16 cellular contexts compared by ENCODE assay signal in genomic region chr1:3154081-3154795, GRCh38.
A peak's percentile ranks its signal among the peaks of the same experiment; 100 is the strongest.
DNase-seq lines count a peak whose midpoint lies in the region; ATAC-seq and TF ChIP-seq lines count a peak whose summit lies in the region.
"Had no signal": no experiment of that assay in that cellular context is flagged by ENCODE, and none has a peak within 500 bp of the region (broad histone marks: within the 10 kb centered on the region; RNA-seq: fewer than 3 reads in every experiment).

No MANE protein-coding gene starts in this region.

- H3K4me1 Mint-ChIP-seq in endothelial cell (ENCODE audit: unreplicated experiment), result peaks cover 32% of the 10 kb centered on the region
- peaks cover 24% of the 10 kb centered on the region for H3K4me1 Mint-ChIP-seq in nephron progenitor cell
- H3K4me1 Mint-ChIP-seq: B cell, CD14-positive monocyte, H9, IgD-negative memory B cell had no signal

- H3K4me3 Mint-ChIP-seq in endothelial cell (ENCODE audit: unreplicated experiment) (no peak overlapping the region), nephron progenitor cell (no peak overlapping the region)
- H3K4me3 Mint-ChIP-seq: B cell; CD8-positive, alpha-beta T cell; H9; IgD-negative memory B cell had no signal

- ATAC-seq in thoracic aorta (ENCODE audit: insufficient number of reproducible peaks, low FRiP score, low read depth), result no peak
- ATAC-seq: CD8-positive, alpha-beta T cell had no signal

- peak overlapping the region; percentile 50 for H3K4me2 ChIP-seq in BLaER1

- H3K9me3 Mint-ChIP-seq in endothelial cell (ENCODE audit: unreplicated experiment) (no peaks in the 10 kb centered on the region), nephron progenitor cell (no peaks in the 10 kb centered on the region)
- H3K9me3 Mint-ChIP-seq: CD8-positive, alpha-beta T cell; H9; IgD-negative memory B cell had no signal

- no peak overlapping the region for H3K9ac ChIP-seq in BLaER1

- peak; percentile 60 for DNase-seq in astrocyte of the hippocampus (ENCODE audit: low read depth, low spot score)
- DNase-seq in endothelial cell (ENCODE audit: low spot score), result no peak
- no peak for DNase-seq in thoracic aorta (ENCODE audit: low spot score)
- DNase-seq in C1 segment of cervical spinal cord (lab: John Stamatoyannopoulos, UW), result no peak
- no peak for DNase-seq in nephron progenitor cell
- DNase-seq in NCI-H2171 treated with DMSO at 0.1 percent for 48 hours (lab: John Stamatoyannopoulos, UW), result no peak
- DNase-seq: 8988T; Calu3; CD8-positive, alpha-beta T cell; DMS79 treated with DMSO at 0.1 percent for 48 hours; GF-D8; H9 had no signal

- H3K36me3 Mint-ChIP-seq in endothelial cell (ENCODE audit: low read depth, unreplicated experiment) (peaks cover 6% of the 10 kb centered on the region), nephron progenitor cell (ENCODE audit: low read depth) (no peaks in the 10 kb centered on the region)
- H3K36me3 Mint-ChIP-seq: CD14-positive monocyte; CD8-positive, alpha-beta T cell; IgD-negative memory B cell had no signal

- no peak for TF ChIP-seq CTCF in endothelial cell (IDR thresholded peaks at IDR 0.05; ENCODE audit: unreplicated experiment)
- no peak for TF ChIP-seq CTCF in thoracic aorta (IDR thresholded peaks at IDR 0.05)
- no peak for TF ChIP-seq CTCF in nephron progenitor cell (IDR thresholded peaks at IDR 0.05)

- H3K27ac ChIP-seq in BLaER1 (no peak overlapping the region), thoracic aorta (peak overlapping the region; percentile 66 to 74)

- peaks cover 83% of the 10 kb centered on the region for H3K4me1 ChIP-seq in BLaER1
- peaks cover 17 to 64% of the 10 kb centered on the region in 2 donors for H3K4me1 ChIP-seq in thoracic aorta (ENCODE audit: control insufficient read depth in 1 of 2, low read depth in 2 of 2)

- no peaks in the 10 kb centered on the region for H3K36me3 ChIP-seq in BLaER1
- no peaks in the 10 kb centered on the region for H3K36me3 ChIP-seq in thoracic aorta

- H3K27ac Mint-ChIP-seq in endothelial cell (ENCODE audit: unreplicated experiment), result peak overlapping the region; percentile 78
- no peak overlapping the region for H3K27ac Mint-ChIP-seq in nephron progenitor cell
- H3K27ac Mint-ChIP-seq: B cell; CD14-positive monocyte; CD8-positive, alpha-beta T cell; H9; IgD-negative memory B cell had no signal

- H3K27me3 ChIP-seq in BLaER1 (peaks cover 68% of the 10 kb centered on the region), thoracic aorta (replicated peaks; ENCODE audit: insufficient read depth) (no peaks in the 10 kb centered on the region)

- peaks cover 16% of the 10 kb centered on the region; the same call in 1 of the 2 replicates for H4K20me1 ChIP-seq in BLaER1

- no peak overlapping the region for H3K4me3 ChIP-seq in BLaER1
- H3K4me3 ChIP-seq in thoracic aorta, result peak overlapping the region; percentile 42

- H3K9me3 ChIP-seq in BLaER1 (no peaks in the 10 kb centered on the region), thoracic aorta (no peaks in the 10 kb centered on the region)

- H3K27me3 Mint-ChIP-seq in endothelial cell (ENCODE audit: unreplicated experiment) (peaks cover 7% of the 10 kb centered on the region), nephron progenitor cell (ENCODE audit: low read depth, poor library complexity) (peaks cover 33% of the 10 kb centered on the region)
